In the genomic region with DNA sequence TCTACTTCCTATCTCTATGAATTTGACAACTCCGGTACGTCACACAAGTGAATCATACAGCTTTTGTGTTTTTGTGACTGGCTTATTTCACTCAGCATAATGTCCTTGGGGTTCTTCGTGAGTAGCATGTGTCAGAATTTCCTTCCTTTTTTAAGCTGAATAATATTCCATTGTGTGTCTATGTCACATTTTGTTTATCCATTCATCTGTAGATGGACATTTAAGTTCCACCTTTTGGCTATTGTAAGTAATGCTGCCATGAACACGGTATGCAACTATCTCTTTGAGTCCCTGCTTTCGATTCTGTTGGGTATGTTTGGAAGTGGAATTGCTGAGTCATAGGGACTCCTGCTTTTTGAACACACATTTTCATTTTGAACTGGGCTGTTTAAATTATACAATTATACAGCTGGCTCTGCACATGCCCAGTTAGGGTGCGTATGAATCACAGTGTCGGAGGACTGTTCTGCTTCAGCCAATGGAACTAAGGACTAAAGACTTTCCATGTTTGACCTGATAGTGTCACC, we compare ENCODE assay signal across 1 cellular context.
TF ChIP-seq lines count a peak whose summit lies in the region.

No MANE protein-coding gene starts in this region.

TF ChIP-seq in SK-N-SH treated with all-trans-retinoic acid at 6 μM for 48 hours, 23 proteins besides CTCF, POLR2A, EP300 and RAD21 (continued from another document):
- TF ChIP-seq, protein P1, sequence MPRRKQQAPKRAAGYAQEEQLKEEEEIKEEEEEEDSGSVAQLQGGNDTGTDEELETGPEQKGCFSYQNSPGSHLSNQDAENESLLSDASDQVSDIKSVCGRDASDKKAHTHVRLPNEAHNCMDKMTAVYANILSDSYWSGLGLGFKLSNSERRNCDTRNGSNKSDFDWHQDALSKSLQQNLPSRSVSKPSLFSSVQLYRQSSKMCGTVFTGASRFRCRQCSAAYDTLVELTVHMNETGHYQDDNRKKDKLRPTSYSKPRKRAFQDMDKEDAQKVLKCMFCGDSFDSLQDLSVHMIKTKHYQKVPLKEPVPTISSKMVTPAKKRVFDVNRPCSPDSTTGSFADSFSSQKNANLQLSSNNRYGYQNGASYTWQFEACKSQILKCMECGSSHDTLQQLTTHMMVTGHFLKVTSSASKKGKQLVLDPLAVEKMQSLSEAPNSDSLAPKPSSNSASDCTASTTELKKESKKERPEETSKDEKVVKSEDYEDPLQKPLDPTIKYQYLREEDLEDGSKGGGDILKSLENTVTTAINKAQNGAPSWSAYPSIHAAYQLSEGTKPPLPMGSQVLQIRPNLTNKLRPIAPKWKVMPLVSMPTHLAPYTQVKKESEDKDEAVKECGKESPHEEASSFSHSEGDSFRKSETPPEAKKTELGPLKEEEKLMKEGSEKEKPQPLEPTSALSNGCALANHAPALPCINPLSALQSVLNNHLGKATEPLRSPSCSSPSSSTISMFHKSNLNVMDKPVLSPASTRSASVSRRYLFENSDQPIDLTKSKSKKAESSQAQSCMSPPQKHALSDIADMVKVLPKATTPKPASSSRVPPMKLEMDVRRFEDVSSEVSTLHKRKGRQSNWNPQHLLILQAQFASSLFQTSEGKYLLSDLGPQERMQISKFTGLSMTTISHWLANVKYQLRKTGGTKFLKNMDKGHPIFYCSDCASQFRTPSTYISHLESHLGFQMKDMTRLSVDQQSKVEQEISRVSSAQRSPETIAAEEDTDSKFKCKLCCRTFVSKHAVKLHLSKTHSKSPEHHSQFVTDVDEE (CRISPR knock-in tag; IDR thresholded peaks at IDR 0.05): no peak
- TF ChIP-seq, protein P2, sequence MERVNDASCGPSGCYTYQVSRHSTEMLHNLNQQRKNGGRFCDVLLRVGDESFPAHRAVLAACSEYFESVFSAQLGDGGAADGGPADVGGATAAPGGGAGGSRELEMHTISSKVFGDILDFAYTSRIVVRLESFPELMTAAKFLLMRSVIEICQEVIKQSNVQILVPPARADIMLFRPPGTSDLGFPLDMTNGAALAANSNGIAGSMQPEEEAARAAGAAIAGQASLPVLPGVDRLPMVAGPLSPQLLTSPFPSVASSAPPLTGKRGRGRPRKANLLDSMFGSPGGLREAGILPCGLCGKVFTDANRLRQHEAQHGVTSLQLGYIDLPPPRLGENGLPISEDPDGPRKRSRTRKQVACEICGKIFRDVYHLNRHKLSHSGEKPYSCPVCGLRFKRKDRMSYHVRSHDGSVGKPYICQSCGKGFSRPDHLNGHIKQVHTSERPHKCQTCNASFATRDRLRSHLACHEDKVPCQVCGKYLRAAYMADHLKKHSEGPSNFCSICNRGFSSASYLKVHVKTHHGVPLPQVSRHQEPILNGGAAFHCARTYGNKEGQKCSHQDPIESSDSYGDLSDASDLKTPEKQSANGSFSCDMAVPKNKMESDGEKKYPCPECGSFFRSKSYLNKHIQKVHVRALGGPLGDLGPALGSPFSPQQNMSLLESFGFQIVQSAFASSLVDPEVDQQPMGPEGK (CRISPR knock-in tag; IDR thresholded peaks at IDR 0.05; ENCODE audit: borderline replicate concordance): no peak
- TF ChIP-seq ZFP30 (CRISPR knock-in tag; IDR thresholded peaks at IDR 0.05) (no peak), ZNF8 (CRISPR knock-in tag; IDR thresholded peaks at IDR 0.05) (no peak), TOX (CRISPR knock-in tag; IDR thresholded peaks at IDR 0.05; ENCODE audit: borderline replicate concordance) (no peak), ZNF70 (CRISPR knock-in tag; IDR thresholded peaks at IDR 0.05) (no peak), ESRRG (CRISPR knock-in tag; IDR thresholded peaks at IDR 0.05) (no peak)
- TF ChIP-seq, protein P3, sequence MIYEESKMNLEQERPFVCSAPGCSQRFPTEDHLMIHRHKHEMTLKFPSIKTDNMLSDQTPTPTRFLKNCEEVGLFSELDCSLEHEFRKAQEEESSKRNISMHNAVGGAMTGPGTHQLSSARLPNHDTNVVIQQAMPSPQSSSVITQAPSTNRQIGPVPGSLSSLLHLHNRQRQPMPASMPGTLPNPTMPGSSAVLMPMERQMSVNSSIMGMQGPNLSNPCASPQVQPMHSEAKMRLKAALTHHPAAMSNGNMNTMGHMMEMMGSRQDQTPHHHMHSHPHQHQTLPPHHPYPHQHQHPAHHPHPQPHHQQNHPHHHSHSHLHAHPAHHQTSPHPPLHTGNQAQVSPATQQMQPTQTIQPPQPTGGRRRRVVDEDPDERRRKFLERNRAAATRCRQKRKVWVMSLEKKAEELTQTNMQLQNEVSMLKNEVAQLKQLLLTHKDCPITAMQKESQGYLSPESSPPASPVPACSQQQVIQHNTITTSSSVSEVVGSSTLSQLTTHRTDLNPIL (CRISPR knock-in tag; IDR thresholded peaks at IDR 0.05; ENCODE audit: low read depth): no peak
